ENCODE assay signal across 24 cellular contexts in the genomic region with DNA sequence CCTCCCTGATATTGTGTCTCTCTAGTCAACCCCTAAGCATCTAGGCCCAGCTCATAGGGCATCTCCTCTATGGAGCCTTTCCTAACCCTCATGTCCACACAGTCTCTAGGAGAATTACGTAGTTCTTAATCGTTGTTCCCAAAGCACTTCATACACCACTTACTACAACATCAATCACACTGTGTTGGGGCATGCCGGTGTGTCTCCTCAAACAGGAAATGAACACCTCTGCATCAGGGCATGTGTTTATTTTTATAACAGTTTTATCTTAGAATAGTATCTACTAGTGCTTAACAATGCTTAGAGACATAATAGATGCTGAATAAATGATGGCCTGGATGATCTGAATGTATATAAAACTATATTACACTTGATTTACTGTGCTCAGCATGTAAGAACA. TPM values are rescaled to one million over a fixed set of nuclear protein-coding genes. Genes with fewer than 3 reads are reported as not detected.
DNase-seq lines count a peak whose midpoint lies in the region; FAIRE-seq and TF ChIP-seq lines count a peak whose summit lies in the region.
"Had no signal": no experiment of that assay in that cellular context is flagged by ENCODE, and none has a peak within 500 bp of the region (broad histone marks: within the 10 kb centered on the region; RNA-seq: fewer than 3 reads in every experiment).

No MANE protein-coding gene starts in this region.

- H3K9ac ChIP-seq in mammary epithelial cell (ENCODE audit: insufficient read depth, low read length) (no peak overlapping the region), mesenchymal stem cell (ENCODE audit: low read length) (no peak overlapping the region), kidney (ENCODE audit: low read length in 2 of 2) (no peak overlapping the region)

- H3K36me3 ChIP-seq in mammary epithelial cell (ENCODE audit: insufficient read depth, low read length) (no peaks in the 10 kb centered on the region), mesenchymal stem cell (ENCODE audit: control insufficient read depth in 1 of 2, insufficient read depth in 2 of 2, low read depth in 1 of 2, low read length in 2 of 2) (no peaks in the 10 kb centered on the region), kidney (ENCODE audit: control insufficient read depth in 1 of 2, insufficient read depth in 2 of 2, low read length in 2 of 2) (no peaks in the 10 kb centered on the region)
- H3K36me3 ChIP-seq: SJCRH30 had no signal

- no peak overlapping the region for H3K14ac ChIP-seq in mesenchymal stem cell (ENCODE audit: low read length in 2 of 2)

- dilution Hi-C loops in mammary epithelial cell (cut with HindIII; ENCODE audit: low sequenced_read_pairs): no loop called here

- H2BK12ac ChIP-seq in mesenchymal stem cell (ENCODE audit: low read length in 2 of 2): no peak overlapping the region

- H3K4me2 ChIP-seq in mammary epithelial cell (ENCODE audit: insufficient read depth, low read depth, low read length) (no peak overlapping the region), mesenchymal stem cell (ENCODE audit: low read length, poor library complexity, severe bottlenecking) (no peak overlapping the region)

- H3K27ac ChIP-seq in mammary epithelial cell (ENCODE audit: insufficient read depth, low read depth, low read length) (no peak overlapping the region), mesenchymal stem cell (ENCODE audit: low read length, poor library complexity, severe bottlenecking) (no peak overlapping the region), kidney (ENCODE audit: low read depth in 2 of 2, low read length in 2 of 2) (no peak overlapping the region)
- H3K27ac ChIP-seq: SJCRH30 had no signal

- in situ Hi-C loops in mammary epithelial cell (cut with MboI; ENCODE audit: low sequenced_read_pairs in 2 of 2): no loop called here

- no peak overlapping the region for H2AK5ac ChIP-seq in mesenchymal stem cell (ENCODE audit: low read length, severe bottlenecking)

- no peak overlapping the region for H4K8ac ChIP-seq in mesenchymal stem cell (ENCODE audit: low read length)

- FAIRE-seq in kidney (lab: Jason Lieb, UNC): no peak
- FAIRE-seq: GM18507, H54 had no signal

- no peaks in the 10 kb centered on the region for H4K20me1 ChIP-seq in mammary epithelial cell (ENCODE audit: insufficient read depth, low read length)

- H3K79me2 ChIP-seq in mammary epithelial cell (ENCODE audit: insufficient read depth, low read length): no peaks in the 10 kb centered on the region

- BruUV-seq in mammary epithelial cell (replicated peaks; lab: Mats Ljungman, UMichigan): no TSS peak

- H3K27me3 ChIP-seq in mammary epithelial cell (ENCODE audit: insufficient read depth, low read length) (no peaks in the 10 kb centered on the region), mesenchymal stem cell (ENCODE audit: control insufficient read depth in 1 of 2, insufficient read depth in 1 of 2, low read length in 2 of 2) (no peaks in the 10 kb centered on the region)

- H2AFZ ChIP-seq in mammary epithelial cell (ENCODE audit: low read depth, low read length) (peak overlapping the region; percentile 17), mesenchymal stem cell (ENCODE audit: low read depth, low read length) (no peak overlapping the region)

- H4K91ac ChIP-seq in mesenchymal stem cell (ENCODE audit: low read length): peak overlapping the region; percentile 39

- H2BK5ac ChIP-seq in mesenchymal stem cell (ENCODE audit: low read depth, low read length, poor library complexity, severe bottlenecking): no peak overlapping the region

- no peak overlapping the region for H2BK15ac ChIP-seq in mesenchymal stem cell (ENCODE audit: low read depth, poor library complexity, severe bottlenecking)

- TF ChIP-seq CTCF in mammary epithelial cell (conservative IDR thresholded peaks at IDR 0.05 in 1 of 2, IDR thresholded peaks at IDR 0.05 in 1 of 2; ENCODE audit: extremely low read depth in 1 of 2, insufficient read depth in 1 of 2, low read depth in 1 of 2, low read length in 2 of 2): no peak
- TF ChIP-seq CTCF in kidney (IDR thresholded peaks at IDR 0.05; ENCODE audit: borderline replicate concordance, extremely low read depth, insufficient read depth): no peak

- WGBS in mammary epithelial cell (ENCODE audit: low coverage, missing lambda C conversion rate): 56% methylated on average over 3 of the region's 3 CpGs
- WGBS in mesenchymal stem cell: 57% methylated on average over 2 of the region's 3 CpGs

- peaks cover 18% of the 10 kb centered on the region for H3K4me1 ChIP-seq in mammary epithelial cell (ENCODE audit: insufficient read depth, low read length)
- H3K4me1 ChIP-seq in mesenchymal stem cell (ENCODE audit: control insufficient read depth, insufficient read depth, low read depth, low read length): peaks cover 12% of the 10 kb centered on the region
- no peaks in the 10 kb centered on the region for H3K4me1 ChIP-seq in kidney (ENCODE audit: control insufficient read depth in 1 of 2, insufficient read depth in 1 of 2, low read depth in 1 of 2, low read length in 2 of 2)
- H3K4me1 ChIP-seq: Caco-2, SJCRH30 had no signal

- CTCF ChIA-PET in mammary epithelial cell (lab: Charles Lee; ENCODE audit: low non-redundant PET): no interaction called here

- no peak overlapping the region for H3K4ac ChIP-seq in mesenchymal stem cell (ENCODE audit: low read depth in 1 of 2, low read length in 2 of 2)

- DNase-seq in Daoy (ENCODE audit: low read depth): peak; percentile 68
- peak; percentile 15 for DNase-seq in HT1080 (ENCODE audit: low read depth)
- peak; percentile 80 for DNase-seq in mammary epithelial cell
- DNase-seq in mesenchymal stem cell: no peak
- no peak for DNase-seq in inferior parietal cortex (ENCODE audit: extremely low spot score)
- DNase-seq in activated T-cell treated with anti-CD3 and anti-CD28 coated beads, Interleukin-2, amount 50 U/mL, for 48 hours: no peak
- DNase-seq in kidney: no peak
- DNase-seq: C1 segment of cervical spinal cord; Caco-2; CD8-positive, alpha-beta T cell; DMS79 treated with DMSO at 0.1 percent for 48 hours; KG1; NCI-H1048; NCI-H1417; NCI-H1694; NCI-H2029 treated with DMSO at 0.1 percent for 48 hours; NCI-H2227 treated with DMSO at 0.1 percent for 48 hours; NCI-H524; NCI-H748 treated with DMSO at 0.1 percent for 48 hours; NK-92 treated with Interleukin-12 subunit alpha and Interleukin-12 subunit beta, amount 100 ng/mL, for 24 hours; PC-3; SJCRH30 had no signal

- H2BK120ac ChIP-seq in mesenchymal stem cell (ENCODE audit: low read depth, low read length): no peak overlapping the region

- no peaks in the 10 kb centered on the region for H3K9me3 ChIP-seq in mammary epithelial cell (replicated peaks; ENCODE audit: insufficient read depth, low read length)
- no peaks in the 10 kb centered on the region for H3K9me3 ChIP-seq in mesenchymal stem cell (ENCODE audit: control insufficient read depth, low read length)
- no peaks in the 10 kb centered on the region for H3K9me3 ChIP-seq in kidney (ENCODE audit: control insufficient read depth in 1 of 2, low read length in 2 of 2)
- H3K9me3 ChIP-seq: Caco-2, SJCRH30 had no signal

- intact Hi-C loops in mammary epithelial cell (cut with micrococcal nuclease) (no loop called here), kidney (cut with DNase I) (no loop called here)

- no peak overlapping the region for H3K23ac ChIP-seq in mesenchymal stem cell (ENCODE audit: low read length in 2 of 2)

- no peaks in the 10 kb centered on the region for H3K79me1 ChIP-seq in mesenchymal stem cell (replicated peaks; ENCODE audit: low read length, poor library complexity, severe bottlenecking)

- H3K18ac ChIP-seq in mesenchymal stem cell (ENCODE audit: low read depth in 1 of 2, low read length in 2 of 2): no peak overlapping the region

- H3K4me3 ChIP-seq in mammary epithelial cell (replicated peaks in 1 of 3; ENCODE audit: insufficient read depth in 1 of 3, low read depth in 2 of 3, low read length in 3 of 3) (no peak overlapping the region), mesenchymal stem cell (ENCODE audit: insufficient read depth in 1 of 2, low read depth in 1 of 2, low read length in 2 of 2) (no peak overlapping the region), kidney (ENCODE audit: low read length in 2 of 2) (no peak overlapping the region)
- H3K4me3 ChIP-seq: SJCRH30 had no signal

RNA-seq across cellular contexts. Expression of a gene that starts 19.7 kb away (rescaled TPM):
- 35.0 and 35.4 TPM in 2 replicates for total RNA-seq in Daoy (2014; rRNA removed; shearing (Covaris generic))
- total RNA-seq in HT1080 (2014; rRNA removed; shearing (Covaris generic)): not detected in 2 replicates
- not detected in 2 replicates for polyA plus RNA-seq in HT1080 (2015; cell fraction: cytosol; rRNA removed)
- not detected in 2 replicates for polyA plus RNA-seq in HT1080 (2015; cell fraction: nucleus; rRNA removed)
- total RNA-seq in mammary epithelial cell (100 to 1,000 TPM in 1 of 2 donors, 10 to 100 TPM in 1; 13.8 to 317 TPM), kidney (79.2 TPM)
- polyA plus RNA-seq in mammary epithelial cell (4.1 TPM), kidney (ENCODE audit: insufficient read depth, low read depth, low replicate concordance) (7.7 TPM)
- 7.2 TPM for polyA minus RNA-seq in mammary epithelial cell
- polyA plus RNA-seq in mesenchymal stem cell (2013, experiment 1 of 2): 32.4 TPM
- polyA plus RNA-seq in mesenchymal stem cell (2013, experiment 2 of 2): 33.1 TPM
- total RNA-seq: CD8-positive, alpha-beta T cell; SJCRH30 had no signal

Comparison
In these comparisons a context has a peak if more than half of its experiments do, and no peak if none do; other contexts are left out.
1. DNase-seq: peak in Daoy (single experiment), HT1080 (single experiment) and mammary epithelial cell (single experiment); none in mesenchymal stem cell (single experiment), inferior parietal cortex (single experiment), activated T-cell treated with anti-CD3 and anti-CD28 coated beads, Interleukin-2, amount 50 U/mL, for 48 hours (0 of 2) and kidney (single experiment).
2. RNA of a gene that starts 19.7 kb away (total RNA-seq): 13.8 to 317 TPM in mammary epithelial cell, 79.2 TPM in kidney (single experiment) and 35.0 to 35.4 TPM in Daoy; not detected in HT1080; every median in the first group is over 10 times any median in the second.